1 cellular context compared by ENCODE assay signal in the genomic region with DNA sequence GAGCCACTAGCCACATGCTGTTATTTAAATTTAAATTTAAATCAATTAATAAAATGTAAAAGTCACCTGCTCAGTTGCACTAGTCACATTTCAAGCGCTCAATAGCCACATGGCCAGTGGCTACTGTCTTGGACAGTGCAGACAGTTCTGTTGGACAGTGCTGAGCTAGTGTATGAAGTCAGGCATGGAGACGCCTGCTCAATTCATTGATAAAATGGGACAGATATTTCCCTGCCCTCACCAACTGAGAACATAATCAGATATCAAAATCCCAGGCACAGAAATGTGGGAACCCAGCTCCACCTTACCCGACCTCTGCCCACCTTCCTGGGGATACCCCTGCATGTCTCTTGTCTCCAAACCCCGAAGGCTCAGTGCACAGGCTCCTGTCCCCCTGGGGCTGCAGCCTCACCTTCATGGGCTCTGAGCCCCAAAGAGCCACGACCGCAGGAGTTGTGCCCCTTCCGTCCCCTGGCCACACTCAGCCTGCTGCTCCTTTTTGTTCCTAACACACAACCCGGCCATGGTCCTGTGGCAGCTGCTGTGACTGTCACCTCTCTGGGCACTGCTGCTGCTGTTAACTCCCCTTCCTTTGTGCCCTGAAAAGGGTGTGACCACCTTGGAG.
TF ChIP-seq lines count a peak whose summit lies in the region.

No MANE protein-coding gene starts in this region.

TF ChIP-seq in IMR-90, 13 proteins besides CTCF, POLR2A, EP300 and RAD21 (continued from another document):
- TF ChIP-seq MXI1 (IDR thresholded peaks at IDR 0.05; ENCODE audit: borderline replicate concordance, low read depth, low read length): no peak
- TF ChIP-seq, protein P1, sequence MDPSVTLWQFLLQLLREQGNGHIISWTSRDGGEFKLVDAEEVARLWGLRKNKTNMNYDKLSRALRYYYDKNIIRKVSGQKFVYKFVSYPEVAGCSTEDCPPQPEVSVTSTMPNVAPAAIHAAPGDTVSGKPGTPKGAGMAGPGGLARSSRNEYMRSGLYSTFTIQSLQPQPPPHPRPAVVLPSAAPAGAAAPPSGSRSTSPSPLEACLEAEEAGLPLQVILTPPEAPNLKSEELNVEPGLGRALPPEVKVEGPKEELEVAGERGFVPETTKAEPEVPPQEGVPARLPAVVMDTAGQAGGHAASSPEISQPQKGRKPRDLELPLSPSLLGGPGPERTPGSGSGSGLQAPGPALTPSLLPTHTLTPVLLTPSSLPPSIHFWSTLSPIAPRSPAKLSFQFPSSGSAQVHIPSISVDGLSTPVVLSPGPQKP (IDR thresholded peaks at IDR 0.05; ENCODE audit: borderline replicate concordance, low read depth, low read length): no peak
- no peak for TF ChIP-seq CEBPB (IDR thresholded peaks at IDR 0.05; ENCODE audit: low read depth, low read length)
- no peak for TF ChIP-seq RFX5 (IDR thresholded peaks at IDR 0.05; ENCODE audit: low read depth, low read length)
- TF ChIP-seq, protein P2, sequence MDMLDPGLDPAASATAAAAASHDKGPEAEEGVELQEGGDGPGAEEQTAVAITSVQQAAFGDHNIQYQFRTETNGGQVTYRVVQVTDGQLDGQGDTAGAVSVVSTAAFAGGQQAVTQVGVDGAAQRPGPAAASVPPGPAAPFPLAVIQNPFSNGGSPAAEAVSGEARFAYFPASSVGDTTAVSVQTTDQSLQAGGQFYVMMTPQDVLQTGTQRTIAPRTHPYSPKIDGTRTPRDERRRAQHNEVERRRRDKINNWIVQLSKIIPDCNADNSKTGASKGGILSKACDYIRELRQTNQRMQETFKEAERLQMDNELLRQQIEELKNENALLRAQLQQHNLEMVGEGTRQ (IDR thresholded peaks at IDR 0.05; ENCODE audit: low read depth, low read length): no peak
- TF ChIP-seq FOS (IDR thresholded peaks at IDR 0.05; ENCODE audit: low read depth, low read length): no peak
- no peak for TF ChIP-seq CHD1 (IDR thresholded peaks at IDR 0.05; ENCODE audit: low read depth, low read length)
- no peak for TF ChIP-seq MAFK (IDR thresholded peaks at IDR 0.05; ENCODE audit: low read depth, low read length)
- no peak for TF ChIP-seq NFE2L2 (IDR thresholded peaks at IDR 0.05; ENCODE audit: low read depth, low read length)
- no peak for TF ChIP-seq BHLHE40 (IDR thresholded peaks at IDR 0.05; ENCODE audit: low read depth, low read length)
- no peak for TF ChIP-seq MAZ (IDR thresholded peaks at IDR 0.05; ENCODE audit: borderline replicate concordance, low read depth, low read length)
TF ChIP-seq in IMR-90: peak in this region for 0.
